8 cellular contexts compared by ENCODE assay signal in the genomic region with DNA sequence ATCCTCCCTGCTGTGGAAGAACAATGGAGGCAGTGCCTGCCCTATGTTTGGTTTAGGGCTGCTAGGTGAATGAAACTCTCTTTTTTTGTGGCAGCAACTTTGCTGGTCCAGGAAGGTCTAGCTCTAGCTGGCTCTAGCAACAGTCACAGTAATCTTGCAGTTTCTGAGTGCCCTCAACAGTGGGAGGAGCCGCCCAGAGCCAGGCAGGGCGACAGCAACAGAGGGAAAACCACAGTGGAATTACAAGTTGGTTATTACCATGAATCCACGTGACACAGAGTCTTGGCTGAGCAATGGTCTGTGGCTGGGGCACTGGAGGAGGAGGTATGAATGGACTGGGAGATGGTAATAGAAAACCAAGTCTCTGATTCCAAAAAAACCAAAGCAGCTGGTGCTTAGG. TPM values are rescaled to one million over a fixed set of nuclear protein-coding genes. Genes with fewer than 3 reads are reported as not detected.
DNase-seq lines count a peak whose midpoint lies in the region; ATAC-seq and TF ChIP-seq lines count a peak whose summit lies in the region.

No MANE protein-coding gene starts in this region.

- H3K36me3 Mint-ChIP-seq in naive thymus-derived CD8-positive, alpha-beta T cell: peaks cover 0 to 57% (median 4%) of the 10 kb centered on the region in 3 donors
- H3K36me3 Mint-ChIP-seq in glutamatergic neuron (ENCODE audit: unreplicated experiment): peaks cover 4% of the 10 kb centered on the region

- peak overlapping the region in 8 of 10 donors; percentile 12 to 72 (median 59) for H3K4me3 Mint-ChIP-seq in naive thymus-derived CD8-positive, alpha-beta T cell
- H3K4me3 Mint-ChIP-seq in glutamatergic neuron (ENCODE audit: unreplicated experiment): no peak overlapping the region

- peaks cover 28 to 66% (median 58%) of the 10 kb centered on the region in 4 donors for H3K4me1 Mint-ChIP-seq in naive thymus-derived CD8-positive, alpha-beta T cell
- peaks cover 24% of the 10 kb centered on the region for H3K4me1 Mint-ChIP-seq in glutamatergic neuron (ENCODE audit: low read depth, unreplicated experiment)

- ATAC-seq in HG03432 (IDR thresholded peaks at IDR 0.05; ENCODE audit: unreplicated experiment): peak; percentile 40
- ATAC-seq in naive thymus-derived CD8-positive, alpha-beta T cell: peak; percentile 47 to 55
- no peak for ATAC-seq in HG02970 (IDR thresholded peaks at IDR 0.05; ENCODE audit: low FRiP score, unreplicated experiment)

- peak overlapping the region; percentile 57 to 93 (median 87) for H3K27ac Mint-ChIP-seq in naive thymus-derived CD8-positive, alpha-beta T cell
- H3K27ac Mint-ChIP-seq in glutamatergic neuron (ENCODE audit: unreplicated experiment): no peak overlapping the region

- POLR2A ChIA-PET in naive thymus-derived CD8-positive, alpha-beta T cell (lab: Charles Lee): no interaction called here
- POLR2A ChIA-PET in HEK293T (lab: Yijun Ruan, JAX): no interaction called here

- H3K9me3 Mint-ChIP-seq in naive thymus-derived CD8-positive, alpha-beta T cell: no peaks in the 10 kb centered on the region
- no peaks in the 10 kb centered on the region for H3K9me3 Mint-ChIP-seq in glutamatergic neuron (ENCODE audit: unreplicated experiment)

- no peaks in the 10 kb centered on the region for H3K27me3 Mint-ChIP-seq in naive thymus-derived CD8-positive, alpha-beta T cell
- peaks cover 2% of the 10 kb centered on the region for H3K27me3 Mint-ChIP-seq in glutamatergic neuron (ENCODE audit: unreplicated experiment)

- DNase-seq in GF-D8 (lab: John Stamatoyannopoulos, UW) (peak; percentile 61), SKM-1 (lab: John Stamatoyannopoulos, UW; ENCODE audit: unreplicated experiment) (peak; percentile 23), epidermal melanocyte (ENCODE audit: insufficient read length, low spot score) (peak; percentile 97), HEK293T (ENCODE audit: extremely low spot score) (no peak), glutamatergic neuron (no peak)
- peak in 1 of 10 donors; percentile 10 for DNase-seq in naive thymus-derived CD8-positive, alpha-beta T cell

- TF ChIP-seq CTCF in glutamatergic neuron (IDR thresholded peaks at IDR 0.05; ENCODE audit: partially characterized antibody, unreplicated experiment): no peak

- CTCF ChIA-PET in HEK293T (lab: Yijun Ruan, JAX): no interaction called here

TF ChIP-seq in HEK293T, 16 proteins besides CTCF, POLR2A, EP300 and RAD21:
- TF ChIP-seq SUZ12 (IDR thresholded peaks at IDR 0.05) (no peak), TARDBP (IDR thresholded peaks at IDR 0.05) (no peak), LEF1 (IDR thresholded peaks at IDR 0.05; ENCODE audit: borderline replicate concordance) (no peak)

RNA-seq across cellular contexts. Expression of a gene that starts 10.3 kb away (rescaled TPM):
- total RNA-seq in naive thymus-derived CD8-positive, alpha-beta T cell: not detected
- polyA plus RNA-seq in naive thymus-derived CD8-positive, alpha-beta T cell: not detected
- total RNA-seq in glutamatergic neuron (ENCODE audit: unreplicated experiment): 0.44 TPM

RNA-seq across cellular contexts. Expression of a gene that starts 11.8 kb away (rescaled TPM):
- 10 to 100 TPM; 65.3 to 73.3 TPM for total RNA-seq in naive thymus-derived CD8-positive, alpha-beta T cell
- 10 to 100 TPM in 1 of 3 donors, 1 to 10 TPM in 2; 5.1 to 11.8 (median 8.8) TPM for polyA plus RNA-seq in naive thymus-derived CD8-positive, alpha-beta T cell
- total RNA-seq in glutamatergic neuron (ENCODE audit: unreplicated experiment): 29.3 TPM

RNA-seq across cellular contexts. Expression of a gene that starts 20.4 kb away (rescaled TPM):
- total RNA-seq in naive thymus-derived CD8-positive, alpha-beta T cell: 10 to 100 TPM; 53.1 to 57.3 TPM
- 10 to 100 TPM in 2 of 3 donors, 1 to 10 TPM in 1; 7.3 to 21.7 (median 13.6) TPM for polyA plus RNA-seq in naive thymus-derived CD8-positive, alpha-beta T cell
- total RNA-seq in glutamatergic neuron (ENCODE audit: unreplicated experiment): 0.42 TPM

RNA-seq across cellular contexts. Expression of a gene that starts 21.8 kb away (rescaled TPM):
- 10 to 100 TPM; 63.6 to 73.5 TPM for total RNA-seq in naive thymus-derived CD8-positive, alpha-beta T cell
- 10 to 100 TPM; 57.3 to 88.4 (median 60.6) TPM for polyA plus RNA-seq in naive thymus-derived CD8-positive, alpha-beta T cell
- 94.7 TPM for total RNA-seq in glutamatergic neuron (ENCODE audit: unreplicated experiment)

RNA-seq across cellular contexts. Expression of a gene that starts 34.7 kb away (rescaled TPM):
- under 1 TPM; 0.18 to 0.36 TPM for total RNA-seq in naive thymus-derived CD8-positive, alpha-beta T cell
- polyA plus RNA-seq in naive thymus-derived CD8-positive, alpha-beta T cell: under 1 TPM in 2 of 3 donors, not detected in 1; 0.09 to 0.10 TPM
- 1.5 TPM for total RNA-seq in glutamatergic neuron (ENCODE audit: unreplicated experiment)

Comparison
In these comparisons a context has a peak if more than half of its experiments do, and no peak if none do; other contexts are left out.
1. DNase-seq: peak in GF-D8 (single experiment), SKM-1 (single experiment) and epidermal melanocyte (single experiment); none in HEK293T (single experiment) and glutamatergic neuron (single experiment).
2. RNA of a gene that starts 20.4 kb away (total RNA-seq): 53.1 to 57.3 TPM in naive thymus-derived CD8-positive, alpha-beta T cell; 0.42 TPM in glutamatergic neuron (single experiment); every median in the first group is over 10 times any median in the second.